In the genomic region with DNA sequence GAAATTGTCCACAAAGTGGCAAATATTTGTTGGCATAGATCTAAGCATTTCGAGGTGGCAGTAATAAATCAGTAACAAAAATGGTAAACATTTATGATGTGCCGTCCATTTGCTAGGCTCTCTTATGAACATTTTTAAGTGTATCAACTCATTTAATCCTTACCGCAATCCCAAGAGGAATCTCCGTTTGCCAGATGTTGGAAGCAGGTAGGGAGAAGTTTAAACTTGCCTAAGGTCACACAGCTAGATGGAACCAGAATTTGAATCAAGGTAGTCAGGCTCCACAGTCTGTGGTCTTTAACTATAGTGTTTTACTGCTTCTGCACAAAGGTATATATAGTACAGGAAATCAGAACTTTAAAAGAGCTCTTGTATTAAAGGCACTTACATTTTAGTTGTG, we compare ENCODE assay signal across 10 cellular contexts. TPM values are rescaled to one million over a fixed set of nuclear protein-coding genes. Genes with fewer than 3 reads are reported as not detected.
DNase-seq lines count a peak whose midpoint lies in the region; ATAC-seq, FAIRE-seq and TF ChIP-seq lines count a peak whose summit lies in the region.
"Had no signal": no experiment of that assay in that cellular context is flagged by ENCODE, and none has a peak within 500 bp of the region (broad histone marks: within the 10 kb centered on the region; RNA-seq: fewer than 3 reads in every experiment).

No MANE protein-coding gene starts in this region.

- TF ChIP-seq EP300 in K562 (IDR thresholded peaks at IDR 0.05; ENCODE audit: low read length) = no peak

- H3K4me2 ChIP-seq in K562 (ENCODE audit: insufficient read depth, low read length) = peak overlapping the region; percentile 97

- FAIRE-seq in K562 (lab: Jason Lieb, UNC) (no peak), D721Med (lab: Jason Lieb, UNC) (no peak)
- FAIRE-seq: colon had no signal

- H3K9me3 ChIP-seq in CD4-positive, alpha-beta memory T cell (ENCODE audit: control insufficient read depth in 1 of 2, low read length in 2 of 2) = no peaks in the 10 kb centered on the region
- no peaks in the 10 kb centered on the region; the same call in 1 of the 2 replicates for H3K9me3 ChIP-seq in HUES64 (ENCODE audit: insufficient read depth, low read depth, low read length)
- no peaks in the 10 kb centered on the region for H3K9me3 ChIP-seq in K562 (replicated peaks; ENCODE audit: control insufficient read depth, insufficient read depth, low read depth, low read length)

- no peaks in the 10 kb centered on the region for H3K36me3 ChIP-seq in CD4-positive, alpha-beta memory T cell (ENCODE audit: insufficient read depth, low read length)
- peaks cover 3% of the 10 kb centered on the region; the same call in 1 of the 2 replicates for H3K36me3 ChIP-seq in HUES64 (ENCODE audit: insufficient read depth, low read length)
- H3K36me3 ChIP-seq in K562 (ENCODE audit: control insufficient read depth, insufficient read depth, low read length) = peaks cover 7% of the 10 kb centered on the region; the same call in 2 of the 3 replicates

- H3K4me1 ChIP-seq in CD4-positive, alpha-beta memory T cell (ENCODE audit: insufficient read depth, low read length) = peaks cover 52% of the 10 kb centered on the region
- H3K4me1 ChIP-seq in HUES64 (ENCODE audit: insufficient read depth, low read length) (peaks cover 24% of the 10 kb centered on the region), K562 (replicated peaks in 1 of 2; ENCODE audit: control insufficient read depth in 2 of 2, insufficient read depth in 2 of 2, low read length in 2 of 2) (peaks cover 5 to 32% of the 10 kb centered on the region in 2 experiments; a peak in 3 of 5 replicates)

- in situ Hi-C loops in K562 (cut with MboI) = no loop called here

- H3K4me1 Mint-ChIP-seq in CD4-positive, alpha-beta memory T cell = peaks cover 35 to 72% (median 58%) of the 10 kb centered on the region in 4 donors
- H3K4me1 Mint-ChIP-seq in nephron = peaks cover 25% of the 10 kb centered on the region

- ATAC-seq in K562 = no peak

- no peak overlapping the region for H3K4me3 ChIP-seq in CD4-positive, alpha-beta memory T cell (ENCODE audit: low read length in 2 of 2)
- peak overlapping the region; percentile 91; the same call in 1 of the 2 replicates for H3K4me3 ChIP-seq in HUES64 (ENCODE audit: low read length)
- no peak overlapping the region; the same call in 1 of the 2 replicates for H3K4me3 ChIP-seq in K562

- H2AFZ ChIP-seq in K562 (ENCODE audit: low read depth, low read length) = no peak overlapping the region

- DNase-seq in CD4-positive, alpha-beta memory T cell = no peak
- DNase-seq in K562 (ENCODE audit: extremely low read depth in 1 of 4, low spot score in 3 of 4) = no peak
- no peak for DNase-seq in NCI-H128 (lab: John Stamatoyannopoulos, UW; ENCODE audit: unreplicated experiment)
- no peak for DNase-seq in D721Med (ENCODE audit: insufficient read length, low spot score)
- no peak for DNase-seq in posterior cingulate gyrus
- no peak for DNase-seq in NCI-H2107 treated with DMSO at 0.1 percent for 48 hours (lab: John Stamatoyannopoulos, UW; ENCODE audit: unreplicated experiment)
- DNase-seq: activated CD4-positive, alpha-beta T cell treated with anti-CD3 and anti-CD28 coated beads for 4 hours had no signal

- CTCF ChIA-PET in CD4-positive, alpha-beta memory T cell (lab: Charles Lee; ENCODE audit: partially characterized antibody) = interaction anchor here (1.0 to 1.4 kb wide), 2 partner anchors 262 to 348 kb away, joined by 3 read pairs; no protein-coding TSS in a partner anchor
- CTCF ChIA-PET in K562 (lab: Yijun Ruan, JAX; ENCODE audit: low intra/inter-chr PET ratio) = no interaction called here

- H3K27me3 ChIP-seq in CD4-positive, alpha-beta memory T cell (ENCODE audit: insufficient read depth, low read length) = no peaks in the 10 kb centered on the region
- H3K27me3 ChIP-seq in HUES64 (ENCODE audit: insufficient read depth, low read length) (no peaks in the 10 kb centered on the region), K562 (ENCODE audit: control insufficient read depth in 2 of 2, insufficient read depth in 2 of 2, low read length in 2 of 2) (no peaks in the 10 kb centered on the region)

- intact Hi-C loops in CD4-positive, alpha-beta memory T cell (cut with micrococcal nuclease) = no loop called here
- intact Hi-C loops in K562 (cut with micrococcal nuclease) (no loop called here), posterior cingulate gyrus (cut with DNase I) (no loop called here)

- H3K27ac Mint-ChIP-seq in CD4-positive, alpha-beta memory T cell = peak overlapping the region in 6 of 7 donors; percentile 49 to 99 (median 66)
- peak overlapping the region; percentile 43 to 98 (median 58) for H3K27ac Mint-ChIP-seq in nephron

- peaks cover 81% of the 10 kb centered on the region for H3K79me2 ChIP-seq in K562 (ENCODE audit: control insufficient read depth, insufficient read depth, low read length)

- peaks cover 16 to 18% of the 10 kb centered on the region in 2 donors for H3K36me3 Mint-ChIP-seq in CD4-positive, alpha-beta memory T cell
- H3K36me3 Mint-ChIP-seq in nephron (ENCODE audit: low read depth) = peaks cover 25% of the 10 kb centered on the region

- no peak overlapping the region for H3K27ac ChIP-seq in CD4-positive, alpha-beta memory T cell (ENCODE audit: low read depth, low read length)
- no peak overlapping the region for H3K27ac ChIP-seq in HUES64 (ENCODE audit: low read depth, low read length)
- no peak overlapping the region for H3K27ac ChIP-seq in K562 (ENCODE audit: extremely low read depth, low read depth, low read length)

- peaks cover 0 to 3% (median 0%) of the 10 kb centered on the region in 8 donors for H3K9me3 Mint-ChIP-seq in CD4-positive, alpha-beta memory T cell
- peaks cover 9% of the 10 kb centered on the region for H3K9me3 Mint-ChIP-seq in nephron

- no peaks in the 10 kb centered on the region for H3K27me3 Mint-ChIP-seq in CD4-positive, alpha-beta memory T cell
- no peaks in the 10 kb centered on the region for H3K27me3 Mint-ChIP-seq in nephron (ENCODE audit: low read depth)

- no peaks in the 10 kb centered on the region for H3K9me1 ChIP-seq in K562 (ENCODE audit: control insufficient read depth, insufficient read depth, low read length)

- no peak for TF ChIP-seq POLR2A in K562 (conservative IDR thresholded peaks at IDR 0.05)

- WGBS in HUES64 = 89% methylated on average over 4 of the region's 4 CpGs
- 29% methylated on average over 4 of the region's 4 CpGs for WGBS in K562 (ENCODE audit: insufficient coverage, low coverage, missing lambda C conversion rate)

- no TSS peak for BruUV-seq in K562 (replicated peaks; lab: Mats Ljungman, UMichigan)

- H3K9ac ChIP-seq in HUES64 (ENCODE audit: low read depth, low read length) (no peak overlapping the region), K562 (ENCODE audit: insufficient read depth in 1 of 2, low read depth in 2 of 2, low read length in 2 of 2) (peak overlapping the region in 1 of 2 experiments; percentile 95; a peak in 2 of 4 replicates)

- H4K20me1 ChIP-seq in K562 (replicated peaks; ENCODE audit: control insufficient read depth, insufficient read depth, low read length) = peaks cover 14% of the 10 kb centered on the region

- peak overlapping the region; percentile 7 to 99 (median 94) for H3K4me3 Mint-ChIP-seq in CD4-positive, alpha-beta memory T cell
- H3K4me3 Mint-ChIP-seq in nephron = peak overlapping the region; percentile 67 to 96 (median 95)

- TF ChIP-seq RAD21 in K562 (CRISPR knock-in tag; conservative IDR thresholded peaks at IDR 0.05 in 1 of 2, IDR thresholded peaks at IDR 0.05 in 1 of 2) = no peak

- no peak for TF ChIP-seq CTCF in K562 (IDR thresholded peaks at IDR 0.05 in 2 of 3, conservative IDR thresholded peaks at IDR 0.05 in 1 of 3; ENCODE audit: insufficient read depth in 2 of 3, low read depth in 1 of 3, low read length in 3 of 3)
- no peak for TF ChIP-seq CTCF in nephron (IDR thresholded peaks at IDR 0.05; ENCODE audit: unreplicated experiment in 3 of 3)
- TF ChIP-seq CTCF in D721Med (IDR thresholded peaks at IDR 0.05; ENCODE audit: insufficient read depth, missing control alignments) = no peak

- POLR2A ChIA-PET in CD4-positive, alpha-beta memory T cell (lab: Charles Lee; ENCODE audit: partially characterized antibody) = no interaction called here
- POLR2A ChIA-PET in K562 (lab: Yijun Ruan, JAX) = interaction anchor here (0.6 to 1.1 kb wide), 2 partner anchors 26 to 92 kb away, joined by 3 to 4 read pairs; no protein-coding TSS in a partner anchor

TF ChIP-seq in K562, 482 proteins besides CTCF, POLR2A, EP300 and RAD21:
- TF ChIP-seq ESRRA (IDR thresholded peaks at IDR 0.05; ENCODE audit: borderline replicate concordance, low read depth) = 0 out of 2 replicates have a peak, but pooled peaks have one; percentile 8
- TF ChIP-seq PPARD (CRISPR knock-in tag; IDR thresholded peaks at IDR 0.05) = no peak

RNA-seq across cellular contexts. Expression of gene MKLN1, which starts 2.6 kb away (rescaled TPM):
- 10 to 100 TPM; 60.7 to 61.0 TPM for total RNA-seq in CD4-positive, alpha-beta memory T cell
- 10 to 100 TPM; 18.1 to 30.1 TPM for polyA plus RNA-seq in CD4-positive, alpha-beta memory T cell
- 27.7 TPM for polyA plus RNA-seq in HUES64 (2013, experiment 1 of 2)
- polyA plus RNA-seq in HUES64 (2013, experiment 2 of 2) = 25.4 TPM
- total RNA-seq in K562 (2011; cell fraction: chromatin; rRNA removed; ENCODE audit: low replicate concordance) = 80.7 and 221 TPM in 2 replicates
- 23.3 and 38.8 TPM in 2 replicates for total RNA-seq in K562 (2011; cell fraction: nucleolus; rRNA removed)
- total RNA-seq in K562 (2011; cell fraction: nucleoplasm; rRNA removed) = 104 and 220 TPM in 2 replicates
- 19.4 and 19.8 TPM in 2 replicates for total RNA-seq in K562 (2014; rRNA removed)
- total RNA-seq in K562 (2014; rRNA removed; fragmentation: Illumina TruSeq; extraction: Trizol) = 61.2 and 71.7 TPM in 2 replicates
- total RNA-seq in K562 (2015; rRNA removed; fragmentation: Illumina TruSeq; extraction: Trizol) = 50.6 and 56.0 TPM in 2 replicates
- total RNA-seq in K562 (2021) = 50.5 and 56.5 TPM in 2 replicates
- polyA plus RNA-seq in K562 (2011; rRNA removed) = 80.4 and 84.7 TPM in 2 replicates
- 21.2 and 44.7 TPM in 2 replicates for polyA plus RNA-seq in K562 (2011; cell fraction: cytosol; rRNA removed)
- polyA plus RNA-seq in K562 (2011; cell fraction: nucleus; rRNA removed) = 65.4 and 98.1 TPM in 2 replicates
- 25.1 and 29.8 TPM in 2 replicates for polyA plus RNA-seq in K562 (2012)
- 32.0 and 38.9 TPM in 2 replicates for polyA plus RNA-seq in K562 (2014; fragmentation: Illumina TruSeq; extraction: Trizol)
- polyA plus RNA-seq in K562 (2014; fragmentation: Nextera tagmentation; extraction: Ambion mirVana) = 10 to 100 TPM; 27.0 to 68.8 TPM
- 18.6 and 19.1 TPM in 2 replicates for polyA plus RNA-seq in K562 (2014; rRNA removed)
- polyA minus RNA-seq in K562 (2011; rRNA and poly(A)+ RNA removed) = 282 and 370 TPM in 2 replicates
- polyA minus RNA-seq in K562 (2011; cell fraction: cytosol; rRNA and poly(A)+ RNA removed) = 55.7 and 56.6 TPM in 2 replicates
- 62.1 and 148 TPM in 2 replicates for polyA minus RNA-seq in K562 (2011; cell fraction: nucleus; rRNA and poly(A)+ RNA removed)
